20 cellular contexts compared by ENCODE assay signal in the genomic region with DNA sequence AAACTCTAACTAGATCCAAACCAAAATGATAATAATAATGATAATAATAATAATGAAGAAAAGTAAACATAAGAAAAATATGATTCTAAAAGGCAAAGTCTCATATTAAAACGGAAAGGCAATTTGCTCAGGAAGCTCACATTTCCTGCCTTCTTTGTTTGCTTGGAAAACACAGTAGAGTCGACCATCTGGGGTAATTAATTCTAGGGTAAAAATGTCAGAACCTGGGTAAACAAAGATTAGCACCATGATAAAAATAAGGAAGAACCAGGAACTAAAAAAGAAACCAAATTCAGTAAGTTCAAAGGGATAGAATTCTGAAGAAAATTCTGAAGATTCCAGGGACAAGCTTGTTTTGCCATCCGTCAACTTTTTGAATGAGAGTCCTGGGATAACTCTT. TPM values are rescaled to one million over a fixed set of nuclear protein-coding genes. Genes with fewer than 3 reads are reported as not detected.
DNase-seq lines count a peak whose midpoint lies in the region; ATAC-seq, FAIRE-seq and TF ChIP-seq lines count a peak whose summit lies in the region.
"Had no signal": no experiment of that assay in that cellular context is flagged by ENCODE, and none has a peak within 500 bp of the region (broad histone marks: within the 10 kb centered on the region; RNA-seq: fewer than 3 reads in every experiment).

No MANE protein-coding gene starts in this region.

- no peak for ATAC-seq in HG03045 (IDR thresholded peaks at IDR 0.05; ENCODE audit: unreplicated experiment)
- ATAC-seq: activated T-cell treated with anti-CD3 and anti-CD28 coated beads, Interleukin-2, amount 50 U/mL, for 4 hours; left colon had no signal

- H3K36me3 Mint-ChIP-seq in neural crest cell (ENCODE audit: low read depth): peaks cover 4% of the 10 kb centered on the region
- H3K36me3 Mint-ChIP-seq in activated T-cell treated with anti-CD3 and anti-CD28 coated beads, Interleukin-2, amount 50 U/mL, for 24 hours (ENCODE audit: low read depth): no peaks in the 10 kb centered on the region
- H3K36me3 Mint-ChIP-seq: naive B cell had no signal

- peak; percentile 91 for FAIRE-seq in endometrium (lab: Jason Lieb, UNC)
- FAIRE-seq: colon had no signal

- TF ChIP-seq CTCF in neural crest cell (conservative IDR thresholded peaks at IDR 0.05): no peak

- H3K9me3 Mint-ChIP-seq in neural crest cell: peaks cover 5% of the 10 kb centered on the region
- H3K9me3 Mint-ChIP-seq in activated T-cell treated with anti-CD3 and anti-CD28 coated beads, Interleukin-2, amount 50 U/mL, for 24 hours: no peaks in the 10 kb centered on the region
- H3K9me3 Mint-ChIP-seq: activated T-cell treated with anti-CD3 and anti-CD28 coated beads, Interleukin-2, amount 50 U/mL, for 4 hours; naive B cell had no signal

- no peaks in the 10 kb centered on the region for H3K27me3 Mint-ChIP-seq in neural crest cell (ENCODE audit: low read depth)
- H3K27me3 Mint-ChIP-seq in activated T-cell treated with anti-CD3 and anti-CD28 coated beads, Interleukin-2, amount 50 U/mL, for 24 hours: no peaks in the 10 kb centered on the region
- H3K27me3 Mint-ChIP-seq: naive B cell had no signal

- H3K4me3 Mint-ChIP-seq in neural crest cell: no peak overlapping the region
- H3K4me3 Mint-ChIP-seq in activated T-cell treated with anti-CD3 and anti-CD28 coated beads, Interleukin-2, amount 50 U/mL, for 24 hours: no peak overlapping the region
- H3K4me3 Mint-ChIP-seq: activated T-cell treated with anti-CD3 and anti-CD28 coated beads, Interleukin-2, amount 50 U/mL, for 4 hours; naive B cell had no signal

- H3K4me1 Mint-ChIP-seq in neural crest cell: peaks cover 24% of the 10 kb centered on the region
- peaks cover 9% of the 10 kb centered on the region for H3K4me1 Mint-ChIP-seq in activated T-cell treated with anti-CD3 and anti-CD28 coated beads, Interleukin-2, amount 50 U/mL, for 24 hours (ENCODE audit: low read depth)

- peak; percentile 21 for DNase-seq in DMS 273 treated with DMSO at 0.1 percent for 48 hours (lab: John Stamatoyannopoulos, UW)
- DNase-seq in NCI-H1694 treated with DMSO at 0.1 percent for 48 hours (lab: John Stamatoyannopoulos, UW): peak; percentile 47
- no peak for DNase-seq in neural crest cell (ENCODE audit: low read depth, low spot score)
- no peak for DNase-seq in activated T-cell treated with anti-CD3 and anti-CD28 coated beads, Interleukin-2, amount 50 U/mL, for 24 hours
- no peak for DNase-seq in activated CD4-positive, CD25-positive, alpha-beta regulatory T cell treated with anti-CD3 and anti-CD28 coated beads, Interleukin-2, amount 50 U/mL, for 72 hours
- no peak for DNase-seq in HCEC 1CT
- DNase-seq: activated T-cell treated with anti-CD3 and anti-CD28 coated beads, Interleukin-2, amount 50 U/mL, for 4 hours; Calu3; left colon; naive B cell; NCI-H2029; stimulated activated CD4-positive, alpha-beta T cell treated with anti-CD3 and anti-CD28 coated beads, Interleukin-4, amount 100 ng/mL, for 1 hour had no signal

- peak overlapping the region; percentile 57 for H3K27ac Mint-ChIP-seq in neural crest cell (ENCODE audit: unreplicated experiment)
- no peak overlapping the region for H3K27ac Mint-ChIP-seq in activated T-cell treated with anti-CD3 and anti-CD28 coated beads, Interleukin-2, amount 50 U/mL, for 24 hours

RNA-seq across cellular contexts. Expression of a gene that starts 20.6 kb away (rescaled TPM):
- not detected in 2 replicates for total RNA-seq in neural crest cell
- total RNA-seq: activated T-cell treated with anti-CD3 and anti-CD28 coated beads, Interleukin-2, amount 50 U/mL, for 4 hours; Calu3; esophagus mucosa; left colon; M059J; right atrium auricular region; T-helper 2 cell treated with Interferon-gamma antibody and Interleukin-4, amounts not matched to agents 100 ng/mL and 5 ng/mL, for 36 hours; tibial nerve had no signal

RNA-seq across cellular contexts. Expression of a gene that starts 22.7 kb away (rescaled TPM):
- 1,793 and 1,885 TPM in 2 replicates for total RNA-seq in neural crest cell

RNA-seq across cellular contexts. Expression of a gene that starts 37.4 kb away (rescaled TPM):
- total RNA-seq in neural crest cell: not detected in 2 replicates
- total RNA-seq: Calu3, left colon, M059J, right atrium auricular region had no signal

RNA-seq across cellular contexts. Expression of a gene that starts 50.2 kb away (rescaled TPM):
- total RNA-seq in neural crest cell: not detected in 2 replicates
- total RNA-seq: activated T-cell treated with anti-CD3 and anti-CD28 coated beads, Interleukin-2, amount 50 U/mL, for 4 hours; Calu3; M059J had no signal

Comparison
In these comparisons a context has a peak if more than half of its experiments do, and no peak if none do; other contexts are left out.
1. DNase-seq: peak in DMS 273 treated with DMSO at 0.1 percent for 48 hours (single experiment) and NCI-H1694 treated with DMSO at 0.1 percent for 48 hours (single experiment); none in neural crest cell (single experiment), activated T-cell treated with anti-CD3 and anti-CD28 coated beads, Interleukin-2, amount 50 U/mL, for 24 hours (single experiment), activated CD4-positive, CD25-positive, alpha-beta regulatory T cell treated with anti-CD3 and anti-CD28 coated beads, Interleukin-2, amount 50 U/mL, for 72 hours (single experiment) and HCEC 1CT (single experiment).